Comparison of ENCODE assay signal across 19 cellular contexts in the genomic region with DNA sequence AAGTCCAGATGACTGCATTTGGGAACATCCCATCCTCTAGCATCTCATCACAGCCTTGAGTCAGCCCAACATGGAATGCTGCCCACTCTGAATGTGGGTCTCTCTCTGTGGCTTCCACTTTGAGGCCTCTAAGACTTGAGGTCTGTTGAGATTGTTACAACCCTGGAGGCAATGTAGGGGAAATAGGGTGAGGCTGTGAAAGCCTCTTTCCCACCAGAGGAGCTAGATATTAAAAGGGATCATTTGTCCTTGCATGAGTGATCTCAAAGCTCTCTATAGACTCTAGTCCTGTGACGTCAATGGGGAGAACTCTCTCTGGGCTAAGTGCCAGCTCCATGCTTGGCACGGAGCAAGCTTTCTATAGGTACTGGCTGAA. TPM values are rescaled to one million over a fixed set of nuclear protein-coding genes. Genes with fewer than 3 reads are reported as not detected.
DNase-seq lines count a peak whose midpoint lies in the region; ATAC-seq and TF ChIP-seq lines count a peak whose summit lies in the region.
"Had no signal": no experiment of that assay in that cellular context is flagged by ENCODE, and none has a peak within 500 bp of the region (broad histone marks: within the 10 kb centered on the region; RNA-seq: fewer than 3 reads in every experiment).

No MANE protein-coding gene starts in this region.

- H3K27ac ChIP-seq in foreskin keratinocyte: no peak overlapping the region
- H3K27ac ChIP-seq: 22Rv1, cardiac muscle cell had no signal

- H3K4me3 Mint-ChIP-seq in activated CD4-positive, alpha-beta T cell treated with anti-CD3 and anti-CD28 coated beads, Interleukin-2, amount 10 ng/mL, durations not matched to agents 7 days and 5 days: no peak overlapping the region
- H3K4me3 Mint-ChIP-seq: activated naive CD8-positive, alpha-beta T cell treated with anti-CD3 and anti-CD28 coated beads, Interleukin-2, amount 10 ng/mL, durations not matched to agents 7 days and 5 days; CD4-positive, alpha-beta T cell; naive B cell had no signal

- peaks cover 4% of the 10 kb centered on the region for H3K27me3 ChIP-seq in foreskin keratinocyte

- H3K27me3 Mint-ChIP-seq in activated CD4-positive, alpha-beta T cell treated with anti-CD3 and anti-CD28 coated beads, Interleukin-2, amount 10 ng/mL, durations not matched to agents 7 days and 5 days: peaks cover 9% of the 10 kb centered on the region
- H3K27me3 Mint-ChIP-seq: activated naive CD8-positive, alpha-beta T cell treated with anti-CD3 and anti-CD28 coated beads, Interleukin-2, amount 10 ng/mL, durations not matched to agents 7 days and 5 days; CD4-positive, alpha-beta T cell had no signal

- in situ Hi-C loops in GM13976 (cut with MboI; ENCODE audit: low sequenced_read_pairs, unreplicated experiment): no loop called here

- no peak overlapping the region for H3K27ac Mint-ChIP-seq in activated CD4-positive, alpha-beta T cell treated with anti-CD3 and anti-CD28 coated beads, Interleukin-2, amount 10 ng/mL, durations not matched to agents 7 days and 5 days
- H3K27ac Mint-ChIP-seq: activated naive CD8-positive, alpha-beta T cell treated with anti-CD3 and anti-CD28 coated beads, Interleukin-2, amount 10 ng/mL, durations not matched to agents 7 days and 5 days; CD4-positive, alpha-beta T cell; naive B cell had no signal

- TF ChIP-seq CTCF in foreskin keratinocyte (conservative IDR thresholded peaks at IDR 0.05): no peak
- no peak for TF ChIP-seq CTCF in GM13976 (IDR thresholded peaks at IDR 0.05; ENCODE audit: borderline replicate concordance, control extremely low read depth, extremely low read depth, insufficient read depth, missing control alignments)

- H3K9me3 Mint-ChIP-seq in activated CD4-positive, alpha-beta T cell treated with anti-CD3 and anti-CD28 coated beads, Interleukin-2, amount 10 ng/mL, durations not matched to agents 7 days and 5 days: no peaks in the 10 kb centered on the region
- H3K9me3 Mint-ChIP-seq: activated naive CD8-positive, alpha-beta T cell treated with anti-CD3 and anti-CD28 coated beads, Interleukin-2, amount 10 ng/mL, durations not matched to agents 7 days and 5 days; CD4-positive, alpha-beta T cell had no signal

- H3K36me3 Mint-ChIP-seq in activated CD4-positive, alpha-beta T cell treated with anti-CD3 and anti-CD28 coated beads, Interleukin-2, amount 10 ng/mL, durations not matched to agents 7 days and 5 days (ENCODE audit: low read depth): no peaks in the 10 kb centered on the region
- H3K36me3 Mint-ChIP-seq: activated naive CD8-positive, alpha-beta T cell treated with anti-CD3 and anti-CD28 coated beads, Interleukin-2, amount 10 ng/mL, durations not matched to agents 7 days and 5 days; naive B cell had no signal

- ATAC-seq in foreskin keratinocyte: peak; percentile 44

- CTCF ChIA-PET in activated CD4-positive, alpha-beta T cell treated with anti-CD3 and anti-CD28 coated beads, Interleukin-2, amount 10 ng/mL, durations not matched to agents 7 days and 5 days (lab: Charles Lee): interaction anchor here (0.6 to 1.4 kb wide), 4 partner anchors 10 to 203 kb away, joined by 3 to 4 read pairs (median 3); no protein-coding TSS in a partner anchor

- peak; percentile 44 for DNase-seq in DMS 273 (lab: John Stamatoyannopoulos, UW; ENCODE audit: unreplicated experiment)
- DNase-seq in DMS 273 treated with DMSO at 0.1 percent for 48 hours (lab: John Stamatoyannopoulos, UW): no peak
- DNase-seq in HK-2 (ENCODE audit: unreplicated experiment): peak; percentile 26
- DNase-seq in NCI-H510A (lab: John Stamatoyannopoulos, UW): peak; percentile 88
- peak in 1 of 2 donors; percentile 36 for DNase-seq in foreskin keratinocyte
- DNase-seq in LoVo (ENCODE audit: low spot score): no peak
- no peak for DNase-seq in GM13976 (ENCODE audit: low spot score)
- no peak for DNase-seq in activated CD4-positive, alpha-beta T cell treated with anti-CD3 and anti-CD28 coated beads, Interleukin-2, amount 10 ng/mL, durations not matched to agents 7 days and 5 days
- DNase-seq: activated CD4-positive, alpha-beta T cell treated with anti-CD3 and anti-CD28 coated beads for 48 hours; activated naive CD8-positive, alpha-beta T cell treated with anti-CD3 and anti-CD28 coated beads, Interleukin-2, amount 10 ng/mL, durations not matched to agents 7 days and 5 days; CD4-positive, alpha-beta T cell; effector CD4-positive, alpha-beta T cell; foreskin fibroblast; MG63; naive B cell; NCI-H526; T-helper 9 cell had no signal

- H3K4me1 Mint-ChIP-seq in activated CD4-positive, alpha-beta T cell treated with anti-CD3 and anti-CD28 coated beads, Interleukin-2, amount 10 ng/mL, durations not matched to agents 7 days and 5 days: peaks cover 15% of the 10 kb centered on the region
- H3K4me1 Mint-ChIP-seq: naive B cell had no signal

- H3K4me1 ChIP-seq in foreskin keratinocyte: peaks cover 10% of the 10 kb centered on the region

- POLR2A ChIA-PET in activated CD4-positive, alpha-beta T cell treated with anti-CD3 and anti-CD28 coated beads, Interleukin-2, amount 10 ng/mL, durations not matched to agents 7 days and 5 days (lab: Charles Lee): no interaction called here

RNA-seq across cellular contexts. Expression of a gene that starts 6.4 kb away (rescaled TPM):
- total RNA-seq in foreskin keratinocyte: 0.63 and 0.68 TPM in 2 replicates
- polyA plus RNA-seq in foreskin keratinocyte: 0.66 and 0.90 TPM in 2 replicates
- total RNA-seq in activated CD4-positive, alpha-beta T cell treated with anti-CD3 and anti-CD28 coated beads, Interleukin-2, amount 10 ng/mL, durations not matched to agents 7 days and 5 days: 10 to 100 TPM; 12.2 to 12.6 TPM

Comparison
In these comparisons a context has a peak if more than half of its experiments do, and no peak if none do; other contexts are left out.
1. DNase-seq: peak in DMS 273 (single experiment), HK-2 (single experiment) and NCI-H510A (single experiment); none in DMS 273 treated with DMSO at 0.1 percent for 48 hours (single experiment), LoVo (single experiment), GM13976 (single experiment) and activated CD4-positive, alpha-beta T cell treated with anti-CD3 and anti-CD28 coated beads, Interleukin-2, amount 10 ng/mL, durations not matched to agents 7 days and 5 days (single experiment).